In the genomic region with DNA sequence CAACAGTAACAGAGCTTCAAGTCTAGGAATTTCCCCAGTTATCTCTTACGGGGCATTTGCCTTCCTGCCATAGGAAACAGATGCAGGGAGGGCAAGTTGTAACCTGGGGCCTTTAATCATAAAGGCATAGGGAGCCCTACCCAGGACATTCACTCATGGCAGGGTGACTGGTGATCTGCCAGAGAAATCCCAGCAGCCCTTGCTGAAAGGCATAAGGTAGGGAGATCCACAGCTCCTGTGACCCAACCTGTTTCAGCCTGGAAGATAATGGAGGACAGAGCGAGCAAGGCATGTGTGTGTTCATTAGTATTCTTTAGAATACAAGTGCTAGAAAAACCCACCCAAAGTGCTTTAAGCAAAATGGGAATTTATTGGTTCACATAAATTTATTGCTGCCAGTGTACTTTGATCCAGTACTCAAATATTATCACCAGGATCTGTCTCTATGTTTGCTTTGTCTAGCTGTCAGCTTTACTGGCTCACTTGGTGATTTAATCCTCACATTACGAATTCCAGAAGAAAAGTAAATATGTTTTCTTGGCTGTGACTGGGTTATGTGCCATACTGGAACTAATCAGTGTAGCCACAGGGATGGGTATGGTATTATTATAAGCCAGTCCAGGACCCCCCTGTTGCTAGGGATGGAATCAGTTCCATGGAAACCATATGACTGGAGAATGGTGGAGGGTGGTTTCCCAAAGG, we compare ENCODE assay signal across 14 cellular contexts. TPM values are rescaled to one million over a fixed set of nuclear protein-coding genes. Genes with fewer than 3 reads are reported as not detected.
DNase-seq lines count a peak whose midpoint lies in the region; ATAC-seq and TF ChIP-seq lines count a peak whose summit lies in the region.
"Had no signal": no experiment of that assay in that cellular context is flagged by ENCODE, and none has a peak within 500 bp of the region (broad histone marks: within the 10 kb centered on the region; RNA-seq: fewer than 3 reads in every experiment).

No MANE protein-coding gene starts in this region.

- no peaks in the 10 kb centered on the region for H3K9me3 Mint-ChIP-seq in CD4-positive, alpha-beta T cell
- H3K9me3 Mint-ChIP-seq: activated naive CD8-positive, alpha-beta T cell treated with anti-CD3 and anti-CD28 coated beads for 36 hours had no signal

- in situ Hi-C loops in brain microvascular endothelial cell (cut with HindIII; ENCODE audit: low pct_ligation_motif_present, low sequenced_read_pairs) = no loop called here

- no peaks in the 10 kb centered on the region for H3K36me3 ChIP-seq in brain microvascular endothelial cell (replicated peaks)
- H3K36me3 ChIP-seq: gastroesophageal sphincter had no signal

- ATAC-seq in CD4-positive, alpha-beta T cell (ENCODE audit: poor library complexity) = no peak
- ATAC-seq: gastroesophageal sphincter had no signal

- H3K27me3 ChIP-seq in brain microvascular endothelial cell (replicated peaks) = no peaks in the 10 kb centered on the region
- no peaks in the 10 kb centered on the region for H3K27me3 ChIP-seq in CD4-positive, alpha-beta T cell (ENCODE audit: control insufficient read depth, insufficient read depth, low read length)
- H3K27me3 ChIP-seq: gastroesophageal sphincter had no signal

- no peaks in the 10 kb centered on the region for H3K27me3 Mint-ChIP-seq in CD4-positive, alpha-beta T cell
- H3K27me3 Mint-ChIP-seq: activated naive CD8-positive, alpha-beta T cell treated with anti-CD3 and anti-CD28 coated beads for 36 hours had no signal

- intact Hi-C loops in CD4-positive, alpha-beta T cell (cut with DNase I, micrococcal nuclease) = no loop called here

- no peaks in the 10 kb centered on the region for H3K4me1 Mint-ChIP-seq in CD4-positive, alpha-beta T cell (ENCODE audit: low read depth)
- H3K4me1 Mint-ChIP-seq: activated naive CD8-positive, alpha-beta T cell treated with anti-CD3 and anti-CD28 coated beads for 36 hours had no signal

- DNase-seq in NCI-H748 (lab: John Stamatoyannopoulos, UW; ENCODE audit: unreplicated experiment) (peak; percentile 49), NCI-H748 treated with DMSO at 0.1 percent for 48 hours (lab: John Stamatoyannopoulos, UW) (no peak), NCI-H446 treated with DMSO at 0.1 percent for 48 hours (lab: John Stamatoyannopoulos, UW) (peak; percentile 78), epithelial cell of prostate (ENCODE audit: low read depth, low spot score) (peak; percentile 24), retinal pigment epithelial cell (ENCODE audit: low read depth) (peak; percentile 88), brain microvascular endothelial cell (no peak)
- DNase-seq in stimulated activated naive CD4-positive, alpha-beta T cell treated with Interleukin-2 at 50 U/mL for 16 hours (lab: John Stamatoyannopoulos, UW) = no peak
- no peak for DNase-seq in CD4-positive, alpha-beta T cell
- DNase-seq: activated naive CD8-positive, alpha-beta T cell treated with anti-CD3 and anti-CD28 coated beads for 36 hours; HCEC 1CT; kidney glomerular epithelial cell; NCI-H1694 treated with DMSO at 0.1 percent for 48 hours; RPMI8226 had no signal

- TF ChIP-seq CTCF in retinal pigment epithelial cell (conservative IDR thresholded peaks at IDR 0.05; ENCODE audit: low read depth, low read length) (no peak), brain microvascular endothelial cell (IDR thresholded peaks at IDR 0.05; ENCODE audit: low read depth, low read length, missing control alignments) (no peak)
- TF ChIP-seq CTCF in CD4-positive, alpha-beta T cell (IDR thresholded peaks at IDR 0.05) = no peak

- H3K4me3 ChIP-seq in retinal pigment epithelial cell (ENCODE audit: low read length) (no peak overlapping the region), brain microvascular endothelial cell (ENCODE audit: low read depth, low read length) (no peak overlapping the region)
- H3K4me3 ChIP-seq: gastroesophageal sphincter had no signal

- POLR2A ChIA-PET in CD4-positive, alpha-beta T cell (lab: Charles Lee) = no interaction called here

- no peak overlapping the region for H3K27ac Mint-ChIP-seq in CD4-positive, alpha-beta T cell
- H3K27ac Mint-ChIP-seq: activated naive CD8-positive, alpha-beta T cell treated with anti-CD3 and anti-CD28 coated beads for 36 hours had no signal

- CTCF ChIA-PET in CD4-positive, alpha-beta T cell (lab: Charles Lee) = no interaction called here

- H3K27ac ChIP-seq in epithelial cell of prostate (peak overlapping the region; percentile 51), brain microvascular endothelial cell (no peak overlapping the region)
- H3K27ac ChIP-seq in CD4-positive, alpha-beta T cell (ENCODE audit: low read depth, low read length) = no peak overlapping the region
- H3K27ac ChIP-seq: gastroesophageal sphincter had no signal

- H3K9me3 ChIP-seq in CD4-positive, alpha-beta T cell (ENCODE audit: control insufficient read depth, low read length) = no peaks in the 10 kb centered on the region
- H3K9me3 ChIP-seq: gastroesophageal sphincter had no signal

- H3K36me3 Mint-ChIP-seq in CD4-positive, alpha-beta T cell (ENCODE audit: low read depth) = no peaks in the 10 kb centered on the region
- H3K36me3 Mint-ChIP-seq: activated naive CD8-positive, alpha-beta T cell treated with anti-CD3 and anti-CD28 coated beads for 36 hours had no signal

- no peak overlapping the region for H3K4me3 Mint-ChIP-seq in CD4-positive, alpha-beta T cell
- H3K4me3 Mint-ChIP-seq: activated naive CD8-positive, alpha-beta T cell treated with anti-CD3 and anti-CD28 coated beads for 36 hours had no signal

RNA-seq across cellular contexts. Expression of a gene that starts 21.1 kb away (rescaled TPM):
- 1 to 10 TPM; 1.2 to 2.0 TPM for total RNA-seq in CD4-positive, alpha-beta T cell

Comparison
In these comparisons a context has a peak if more than half of its experiments do, and no peak if none do; other contexts are left out.
1. DNase-seq: peak in NCI-H748 (single experiment), NCI-H446 treated with DMSO at 0.1 percent for 48 hours (single experiment), epithelial cell of prostate (single experiment) and retinal pigment epithelial cell (single experiment); none in NCI-H748 treated with DMSO at 0.1 percent for 48 hours (single experiment), brain microvascular endothelial cell (single experiment), stimulated activated naive CD4-positive, alpha-beta T cell treated with Interleukin-2 at 50 U/mL for 16 hours (single experiment) and CD4-positive, alpha-beta T cell (0 of 10).